Comparison of ENCODE assay signal across 9 cellular contexts in the genomic region with DNA sequence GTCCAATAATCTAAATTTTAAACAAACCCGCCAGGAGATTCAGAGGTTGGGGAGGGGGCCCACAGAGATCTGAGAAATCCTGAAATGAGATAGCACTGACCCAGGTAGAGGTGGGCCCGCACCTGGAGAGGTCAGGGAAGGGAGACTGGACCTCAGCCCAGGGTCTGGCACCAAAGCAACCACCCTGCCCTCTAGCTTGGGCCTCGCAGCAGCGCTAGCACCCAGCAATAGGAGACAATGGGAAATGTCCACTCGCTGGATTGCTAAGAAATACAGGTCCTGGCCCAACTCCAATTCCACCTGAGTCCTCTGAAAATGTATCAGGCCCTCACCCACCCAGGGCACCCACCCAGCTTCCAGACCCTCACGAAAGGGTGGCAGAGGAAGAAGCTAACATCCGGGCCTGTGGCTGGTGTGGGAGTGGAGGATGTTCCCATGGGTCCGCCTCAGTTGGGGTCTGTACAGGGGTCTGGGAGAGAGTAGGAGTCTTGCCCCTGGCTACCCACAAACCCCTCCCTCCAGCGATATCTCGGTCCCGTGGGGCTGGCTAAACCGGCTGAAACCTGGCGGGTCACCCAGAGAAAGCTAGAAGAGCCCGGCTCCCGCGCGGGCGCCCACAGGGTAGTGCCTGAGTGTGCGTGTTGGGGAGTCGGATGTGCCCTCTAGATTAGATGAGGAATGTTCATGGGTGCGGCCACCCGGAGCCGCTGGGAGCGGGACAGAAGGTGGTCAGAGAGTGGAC. TPM values are rescaled to one million over a fixed set of nuclear protein-coding genes. Genes with fewer than 3 reads are reported as not detected.
A peak's percentile ranks its signal among the peaks of the same experiment; 100 is the strongest.
DNase-seq lines count a peak whose midpoint lies in the region; ATAC-seq and TF ChIP-seq lines count a peak whose summit lies in the region.
"Had no signal": no experiment of that assay in that cellular context is flagged by ENCODE, and none has a peak within 500 bp of the region (broad histone marks: within the 10 kb centered on the region; RNA-seq: fewer than 3 reads in every experiment).

No MANE protein-coding gene starts in this region.

- peak overlapping the region; percentile 77 for H3K4me3 Mint-ChIP-seq in CD8-positive, alpha-beta T cell
- peak overlapping the region; percentile 74 for H3K4me3 Mint-ChIP-seq in activated B cell treated with CpG ODN at 0.5 μM for 24 hours

- H3K27ac Mint-ChIP-seq in CD8-positive, alpha-beta T cell = no peak overlapping the region
- no peak overlapping the region for H3K27ac Mint-ChIP-seq in activated B cell treated with CpG ODN at 0.5 μM for 24 hours

- peak overlapping the region; percentile 73 for H3K4me2 ChIP-seq in parathyroid adenoma (ENCODE audit: low read length)

- intact Hi-C loops in CD8-positive, alpha-beta T cell (cut with DNase I, micrococcal nuclease) = loop anchor here in 1 of 2 experiments (5.0 kb wide), 1 partner anchor 36 kb away; the partner anchor contains the start of gene ARL2BP
- intact Hi-C loops in activated B cell treated with CpG ODN at 0.5 μM for 24 hours (cut with micrococcal nuclease) = no loop called here
- intact Hi-C loops in left ventricle myocardium superior (cut with micrococcal nuclease) = no loop called here

- H3K4me1 Mint-ChIP-seq in CD8-positive, alpha-beta T cell (ENCODE audit: low read depth) = peaks cover 30% of the 10 kb centered on the region
- peaks cover 6% of the 10 kb centered on the region for H3K4me1 Mint-ChIP-seq in activated B cell treated with CpG ODN at 0.5 μM for 24 hours

- H2AFZ ChIP-seq in parathyroid adenoma = no peak overlapping the region

- no peaks in the 10 kb centered on the region for H3K9me3 ChIP-seq in CD8-positive, alpha-beta T cell (ENCODE audit: low read length)
- H3K9me3 ChIP-seq in parathyroid adenoma (ENCODE audit: control insufficient read depth, low read length) = no peaks in the 10 kb centered on the region

- H3K9ac ChIP-seq in parathyroid adenoma = no peak overlapping the region

- no peaks in the 10 kb centered on the region for H3K79me2 ChIP-seq in parathyroid adenoma

- no peaks in the 10 kb centered on the region for H3K27me3 ChIP-seq in CD8-positive, alpha-beta T cell (ENCODE audit: insufficient read depth, low read length)
- no peaks in the 10 kb centered on the region for H3K27me3 ChIP-seq in parathyroid adenoma (ENCODE audit: control insufficient read depth, insufficient read depth, low read length)

- no peaks in the 10 kb centered on the region for H3K9me3 Mint-ChIP-seq in CD8-positive, alpha-beta T cell
- no peaks in the 10 kb centered on the region for H3K9me3 Mint-ChIP-seq in activated B cell treated with CpG ODN at 0.5 μM for 24 hours

- TF ChIP-seq CTCF in CD8-positive, alpha-beta T cell (IDR thresholded peaks at IDR 0.05) = no peak
- no peak for TF ChIP-seq CTCF in activated B cell treated with CpG ODN at 0.5 μM for 24 hours (IDR thresholded peaks at IDR 0.05)
- no peak for TF ChIP-seq CTCF in parathyroid adenoma (IDR thresholded peaks at IDR 0.05)

- no peak overlapping the region for H3K27ac ChIP-seq in CD8-positive, alpha-beta T cell (ENCODE audit: low read depth, low read length)
- H3K27ac ChIP-seq in parathyroid adenoma = no peak overlapping the region

- peaks cover 3% of the 10 kb centered on the region for H3K27me3 Mint-ChIP-seq in CD8-positive, alpha-beta T cell (ENCODE audit: low read depth)
- H3K27me3 Mint-ChIP-seq in activated B cell treated with CpG ODN at 0.5 μM for 24 hours = peaks cover 21% of the 10 kb centered on the region

- DNase-seq in CD8-positive, alpha-beta T cell = no peak
- DNase-seq in activated B cell treated with CpG ODN at 0.5 μM for 24 hours (no peak), left ventricle myocardium superior (no peak), A172 (ENCODE audit: low spot score) (no peak), SW480 (ENCODE audit: low spot score) (no peak), H4 (ENCODE audit: low spot score) (no peak)

- peak overlapping the region; percentile 50 for H3K4me3 ChIP-seq in CD8-positive, alpha-beta T cell (ENCODE audit: low read depth, low read length)
- no peak overlapping the region for H3K4me3 ChIP-seq in parathyroid adenoma (ENCODE audit: low read depth, low read length)

- ATAC-seq in CD8-positive, alpha-beta T cell = no peak
- ATAC-seq in activated B cell treated with CpG ODN at 0.5 μM for 24 hours (ENCODE audit: low read depth) = no peak
- peak; percentile 16 for ATAC-seq in left ventricle myocardium superior
- no peak for ATAC-seq in GM18867 (IDR thresholded peaks at IDR 0.05; ENCODE audit: unreplicated experiment)

- CTCF ChIA-PET in CD8-positive, alpha-beta T cell (lab: Charles Lee) = interaction anchor here (1.3 kb wide), 1 partner anchor 16 kb away, joined by 3 read pairs; no protein-coding TSS in a partner anchor
- CTCF ChIA-PET in activated B cell treated with CpG ODN at 0.5 μM for 24 hours (lab: Charles Lee) = no interaction called here

- POLR2A ChIA-PET in CD8-positive, alpha-beta T cell (lab: Charles Lee) = no interaction called here
- POLR2A ChIA-PET in activated B cell treated with CpG ODN at 0.5 μM for 24 hours (lab: Charles Lee) = interaction anchor here (1.0 kb wide), 1 partner anchor 27 kb away, joined by 3 read pairs; no protein-coding TSS in a partner anchor

- H3K36me3 Mint-ChIP-seq in CD8-positive, alpha-beta T cell = no peaks in the 10 kb centered on the region
- no peaks in the 10 kb centered on the region for H3K36me3 Mint-ChIP-seq in activated B cell treated with CpG ODN at 0.5 μM for 24 hours (ENCODE audit: low read depth)

- peaks cover 21% of the 10 kb centered on the region for H3K4me1 ChIP-seq in CD8-positive, alpha-beta T cell (ENCODE audit: insufficient read depth, low read length)
- H3K4me1 ChIP-seq in parathyroid adenoma = no peaks in the 10 kb centered on the region

- no peaks in the 10 kb centered on the region for H3K36me3 ChIP-seq in CD8-positive, alpha-beta T cell (ENCODE audit: insufficient read depth, low read length)
- H3K36me3 ChIP-seq in parathyroid adenoma (ENCODE audit: control insufficient read depth, insufficient read depth, low read length) = no peaks in the 10 kb centered on the region

RNA-seq across cellular contexts. Expression of gene PLLP, which starts 1.1 kb away (rescaled TPM):
- 1 to 10 TPM in 1 of 2 experiments, under 1 TPM in 1; 0.47 to 1.1 TPM for total RNA-seq in CD8-positive, alpha-beta T cell
- total RNA-seq in activated B cell treated with CpG ODN at 0.5 μM for 24 hours = not detected in 2 replicates
- 3.1 TPM for total RNA-seq in left ventricle myocardium superior
- total RNA-seq in A172 (2014; rRNA removed; shearing (Covaris generic)) = 0.55 TPM in 1 of 2 replicates, not detected in the other
- total RNA-seq in H4 (2014; rRNA removed; shearing (Covaris generic)) = 0.17 TPM in 1 of 2 replicates, not detected in the other
- total RNA-seq: IMR-90 had no signal

RNA-seq across cellular contexts. Expression of gene ARL2BP, which starts 38.3 kb away (rescaled TPM):
- 10 to 100 TPM; 32.8 to 35.2 TPM for total RNA-seq in CD8-positive, alpha-beta T cell
- total RNA-seq in activated B cell treated with CpG ODN at 0.5 μM for 24 hours = 27.1 and 29.4 TPM in 2 replicates
- 60.3 TPM for total RNA-seq in left ventricle myocardium superior
- total RNA-seq in A172 (2014; rRNA removed; shearing (Covaris generic)) = 165 and 172 TPM in 2 replicates
- total RNA-seq in H4 (2014; rRNA removed; shearing (Covaris generic)) = 98.4 and 100 TPM in 2 replicates
